27 cellular contexts compared by ENCODE assay signal in the genomic region with DNA sequence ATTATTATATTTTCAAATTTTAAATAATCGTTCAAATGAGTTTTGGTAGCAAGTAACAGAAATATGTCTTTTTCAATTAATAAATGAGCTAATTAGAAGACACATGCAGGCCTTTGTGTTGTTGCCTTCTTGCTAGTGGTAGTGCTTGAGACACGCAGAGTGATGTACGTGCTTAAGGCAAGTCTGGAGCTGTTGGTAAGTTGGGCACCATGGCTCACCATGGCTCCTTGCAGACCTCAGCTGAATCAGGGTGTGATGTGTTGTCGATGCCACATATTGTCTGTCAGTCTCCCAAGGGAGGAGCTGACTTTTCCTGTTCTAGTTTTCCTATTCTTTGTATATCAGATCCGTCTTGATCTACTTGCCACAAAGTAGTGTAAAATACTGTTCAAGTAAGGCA. TPM values are rescaled to one million over a fixed set of nuclear protein-coding genes. Genes with fewer than 3 reads are reported as not detected.
DNase-seq lines count a peak whose midpoint lies in the region; TF ChIP-seq lines count a peak whose summit lies in the region.
"Had no signal": no experiment of that assay in that cellular context is flagged by ENCODE, and none has a peak within 500 bp of the region (broad histone marks: within the 10 kb centered on the region; RNA-seq: fewer than 3 reads in every experiment).

No MANE protein-coding gene starts in this region.

- H3K9me3 ChIP-seq in cardiac muscle cell (ENCODE audit: low read depth): no peaks in the 10 kb centered on the region
- no peaks in the 10 kb centered on the region for H3K9me3 ChIP-seq in right atrium auricular region
- H3K9me3 ChIP-seq: heart left ventricle, lower lobe of right lung, mucosa of descending colon, pancreas, tibial nerve had no signal

- H3K4me3 ChIP-seq in cardiac muscle cell (no peak overlapping the region), right atrium auricular region (no peak overlapping the region)
- H3K4me3 ChIP-seq: heart left ventricle, lower lobe of right lung, mucosa of descending colon, pancreas, PC-9, smooth muscle cell, tibial nerve had no signal

- H3K36me3 ChIP-seq in cardiac muscle cell: no peaks in the 10 kb centered on the region
- H3K36me3 ChIP-seq in right atrium auricular region: no peaks in the 10 kb centered on the region
- H3K36me3 ChIP-seq: brain microvascular endothelial cell, heart left ventricle, lower lobe of right lung, pancreas, tibial nerve had no signal

- TF ChIP-seq CTCF in cardiac muscle cell (IDR thresholded peaks at IDR 0.05; ENCODE audit: low read depth, low read length): no peak
- no peak for TF ChIP-seq CTCF in right atrium auricular region (IDR thresholded peaks at IDR 0.05)

- no peaks in the 10 kb centered on the region for H3K27me3 ChIP-seq in cardiac muscle cell
- no peaks in the 10 kb centered on the region for H3K27me3 ChIP-seq in right atrium auricular region
- H3K27me3 ChIP-seq: brain microvascular endothelial cell, heart left ventricle, pancreas, tibial nerve had no signal

- H3K4me1 ChIP-seq in cardiac muscle cell (ENCODE audit: low read depth): peaks cover 4% of the 10 kb centered on the region
- H3K4me1 ChIP-seq in right atrium auricular region: peaks cover 0 to under 1% of the 10 kb centered on the region in 2 donors
- H3K4me1 ChIP-seq: pancreas had no signal

- DNase-seq in cardiac muscle cell (ENCODE audit: low read depth in 1 of 2, low spot score in 1 of 2): no peak
- no peak for DNase-seq in right atrium auricular region (ENCODE audit: low spot score)
- peak; percentile 50 to 57 for DNase-seq in NCI-H526 (lab: John Stamatoyannopoulos, UW)
- DNase-seq in epithelial cell of prostate (ENCODE audit: low read depth, low spot score): peak; percentile 66
- DNase-seq in activated naive CD4-positive, alpha-beta T cell treated with Interleukin-2 at 50 U/mL for 16 hours: no peak
- DNase-seq in GM19238 (ENCODE audit: insufficient read length, low spot score): no peak
- DNase-seq in NAMALWA (ENCODE audit: low spot score): no peak
- DNase-seq: activated CD4-positive, alpha-beta T cell treated with anti-CD3 and anti-CD28 coated beads, Interleukin-2, amount 50 U/mL, for 1 hour; activated naive CD4-positive, alpha-beta T cell treated with anti-CD3 and anti-CD28 coated beads, Interleukin-2, amount 10 ng/mL, durations not matched to agents 7 days and 5 days; activated T-cell treated with anti-CD3 and anti-CD28 coated beads, Interleukin-2, amount 50 U/mL, for 48 hours; brain microvascular endothelial cell; EL; erythroblast; GOT3; heart left ventricle; Kasumi-1; lower lobe of right lung; mucosa of descending colon; MV-4-11; NK-92 treated with Interleukin-12 subunit alpha and Interleukin-12 subunit beta, amount 100 ng/mL, for 24 hours; pancreas; PC-9; Right ventricle myocardium superior; stimulated activated CD4-positive, alpha-beta T cell treated with anti-CD3 and anti-CD28 coated beads, Interleukin-1b, Interleukin-23, amount 100 ng/mL, for 48 hours; T-helper 9 cell had no signal

- H3K27ac ChIP-seq in cardiac muscle cell (peak overlapping the region; percentile 41), right atrium auricular region (no peak overlapping the region), epithelial cell of prostate (peak overlapping the region; percentile 5)
- H3K27ac ChIP-seq: brain microvascular endothelial cell, heart left ventricle, lower lobe of right lung, pancreas, PC-9, tibial nerve had no signal

RNA-seq across cellular contexts. Expression of gene CDK14, which starts 8.3 kb away (rescaled TPM):
- total RNA-seq in cardiac muscle cell (20.6 and 22.5 TPM in 2 replicates), right atrium auricular region (10 to 100 TPM; 21.5 to 37.9 TPM)
- 23.1 and 27.9 TPM in 2 replicates for polyA plus RNA-seq in cardiac muscle cell

Comparison
In these comparisons a context has a peak if more than half of its experiments do, and no peak if none do; other contexts are left out.
1. H3K27ac ChIP-seq: peak in cardiac muscle cell (single experiment) and epithelial cell of prostate (single experiment); none in right atrium auricular region (0 of 2).
2. DNase-seq: peak in NCI-H526 (2 of 2) and epithelial cell of prostate (single experiment); none in cardiac muscle cell (0 of 2), right atrium auricular region (single experiment), activated naive CD4-positive, alpha-beta T cell treated with Interleukin-2 at 50 U/mL for 16 hours (single experiment), GM19238 (single experiment) and NAMALWA (single experiment).